Comparison of ENCODE assay signal across 18 cellular contexts in the genomic region with DNA sequence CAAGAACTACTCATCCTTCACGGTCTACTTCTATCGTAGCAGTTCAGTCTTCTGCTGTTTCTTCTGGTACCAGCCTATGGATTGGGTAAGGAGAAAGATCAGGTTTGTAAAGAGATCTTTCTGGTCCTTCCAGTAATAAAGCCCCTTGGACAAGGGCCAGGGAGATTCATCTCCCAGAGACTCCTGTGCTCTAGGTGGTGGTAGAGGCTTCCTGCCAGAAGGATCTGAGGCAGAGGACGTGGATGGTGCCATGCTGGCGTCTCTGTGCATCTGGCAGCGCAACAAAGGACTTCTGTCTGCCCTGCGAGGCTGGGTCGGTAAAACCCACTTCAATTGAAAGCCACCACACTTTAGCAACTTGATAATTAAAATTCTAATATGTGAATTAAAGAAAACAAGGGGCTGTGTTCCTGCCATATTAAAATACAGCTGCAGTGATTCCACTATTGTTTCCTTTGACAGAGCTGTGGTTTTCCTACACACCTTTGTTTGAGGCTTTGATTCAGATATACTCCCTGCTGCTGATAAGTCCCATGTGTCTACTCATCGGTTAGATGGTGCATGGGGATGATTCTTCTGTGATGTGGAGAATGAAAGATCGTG.
DNase-seq lines count a peak whose midpoint lies in the region; ATAC-seq and TF ChIP-seq lines count a peak whose summit lies in the region.
"Had no signal": no experiment of that assay in that cellular context is flagged by ENCODE, and none has a peak within 500 bp of the region (broad histone marks: within the 10 kb centered on the region; RNA-seq: fewer than 3 reads in every experiment).

No MANE protein-coding gene starts in this region.

- WGBS in endodermal cell (ENCODE audit: insufficient coverage in 1 of 2, insufficient read length in 1 of 2), 2 experiments = 94 to 96% methylated on average over 4 to 9 of the region's 9 CpGs

- H3K4me1 Mint-ChIP-seq in endodermal cell = peaks cover 67% of the 10 kb centered on the region
- H3K4me1 Mint-ChIP-seq: central memory CD8-positive, alpha-beta T cell had no signal

- H3K4me1 ChIP-seq in endodermal cell (ENCODE audit: control insufficient read depth, insufficient read depth, low read length) = peaks cover 25% of the 10 kb centered on the region

- no peak for TF ChIP-seq CTCF in endodermal cell (conservative IDR thresholded peaks at IDR 0.05)

- H3K4me3 ChIP-seq in endodermal cell (ENCODE audit: low read length) = no peak overlapping the region
- H3K4me3 ChIP-seq: K562, SJSA1, stomach had no signal

- H3K9me3 ChIP-seq in endodermal cell (ENCODE audit: control insufficient read depth, low read length) = no peaks in the 10 kb centered on the region
- H3K9me3 ChIP-seq: SJSA1, stomach had no signal

- no peaks in the 10 kb centered on the region for H3K27me3 Mint-ChIP-seq in endodermal cell (ENCODE audit: insufficient read depth)

- ATAC-seq in HG02642 (IDR thresholded peaks at IDR 0.05; ENCODE audit: poor library complexity, unreplicated experiment) (no peak), HG03378 (IDR thresholded peaks at IDR 0.05; ENCODE audit: unreplicated experiment) (no peak)
- ATAC-seq: CD8-positive, alpha-beta T cell; K562 had no signal

- no peaks in the 10 kb centered on the region for H3K9me3 Mint-ChIP-seq in endodermal cell
- H3K9me3 Mint-ChIP-seq: CD8-positive, alpha-beta T cell; central memory CD8-positive, alpha-beta T cell had no signal

- peaks cover 6% of the 10 kb centered on the region for H3K36me3 Mint-ChIP-seq in endodermal cell (ENCODE audit: low read depth)
- H3K36me3 Mint-ChIP-seq: CD8-positive, alpha-beta T cell had no signal

- no peak overlapping the region for H3K27ac Mint-ChIP-seq in endodermal cell
- H3K27ac Mint-ChIP-seq: CD8-positive, alpha-beta T cell had no signal

- peak overlapping the region; percentile 33 for H3K27ac ChIP-seq in endodermal cell (ENCODE audit: low read depth, low read length)
- H3K27ac ChIP-seq: HL-60, SJSA1, stomach had no signal

- no peak overlapping the region for H3K9ac ChIP-seq in endodermal cell (ENCODE audit: extremely low read depth, low read length, poor library complexity, severe bottlenecking)

- H3K36me3 ChIP-seq in endodermal cell (ENCODE audit: control insufficient read depth, insufficient read depth, low read length) = no peaks in the 10 kb centered on the region
- H3K36me3 ChIP-seq: SJSA1, stomach had no signal

- no peak overlapping the region for H3K4me3 Mint-ChIP-seq in endodermal cell
- H3K4me3 Mint-ChIP-seq: CD8-positive, alpha-beta T cell; central memory CD8-positive, alpha-beta T cell had no signal

- H3K27me3 ChIP-seq in endodermal cell (ENCODE audit: control insufficient read depth, insufficient read depth, low read length, poor library complexity, severe bottlenecking) = peaks cover 6% of the 10 kb centered on the region
- H3K27me3 ChIP-seq: SJSA1, stomach had no signal

- DNase-seq in NCI-H2196 (lab: John Stamatoyannopoulos, UW; ENCODE audit: unreplicated experiment) (peak; percentile 74), NCI-H2196 treated with DMSO at 0.1 percent for 48 hours (lab: John Stamatoyannopoulos, UW; ENCODE audit: unreplicated experiment) (no peak), NCI-H446 treated with DMSO at 0.1 percent for 48 hours (lab: John Stamatoyannopoulos, UW) (peak; percentile 67), endodermal cell (no peak), putamen (ENCODE audit: low spot score) (peak; percentile 22)
- DNase-seq in activated CD4-positive, alpha-beta T cell treated with anti-CD3 and anti-CD28 coated beads, Interleukin-2, amount 50 U/mL, for 4 hours = no peak
- DNase-seq: activated CD4-positive, alpha-beta T cell treated with anti-CD3 and anti-CD28 coated beads for 1 hour; CD8-positive, alpha-beta T cell; hippocampal formation; NCI-H1092 treated with DMSO at 0.1 percent for 48 hours; stimulated activated CD4-positive, alpha-beta T cell treated with anti-CD3 and anti-CD28 coated beads, Interleukin-2, amount 100 ng/mL, for 24 hours; stomach had no signal

Comparison
In these comparisons a context has a peak if more than half of its experiments do, and no peak if none do; other contexts are left out.
1. DNase-seq: peak in NCI-H2196 (single experiment), NCI-H446 treated with DMSO at 0.1 percent for 48 hours (single experiment) and putamen (single experiment); none in NCI-H2196 treated with DMSO at 0.1 percent for 48 hours (single experiment), endodermal cell (single experiment) and activated CD4-positive, alpha-beta T cell treated with anti-CD3 and anti-CD28 coated beads, Interleukin-2, amount 50 U/mL, for 4 hours (0 of 2).